In genomic region chr3:71979155-71979554, GRCh38 we compare ENCODE assay signal across 18 cellular contexts.
"Had no signal": no experiment of that assay in that cellular context is flagged by ENCODE, and none has a peak within 500 bp of the region (broad histone marks: within the 10 kb centered on the region; RNA-seq: fewer than 3 reads in every experiment).

No MANE protein-coding gene starts in this region.

- H3K4me3 ChIP-seq: colonic mucosa, right atrium auricular region, tibial nerve had no signal

- H3K27ac Mint-ChIP-seq: activated CD8-positive, alpha-beta T cell treated with anti-CD3 and anti-CD28 coated beads, Interleukin-2, amount 10 ng/mL, durations not matched to agents 7 days and 5 days; activated naive CD8-positive, alpha-beta T cell; nephron progenitor cell; progenitor cell of endocrine pancreas had no signal

- H3K9me3 Mint-ChIP-seq: nephron progenitor cell had no signal

- H3K4me1 ChIP-seq: colonic mucosa, right atrium auricular region, tibial nerve had no signal

- DNase-seq: activated CD8-positive, alpha-beta T cell treated with anti-CD3 and anti-CD28 coated beads, Interleukin-2, amount 10 ng/mL, durations not matched to agents 7 days and 5 days; activated effector memory CD4-positive, alpha-beta T cell treated with anti-CD3 and anti-CD28 coated beads, Interleukin-2, amount 50 U/mL, for 16 hours; amniotic stem cell; caudate nucleus; colonic mucosa; hippocampal formation; kidney; mesenchymal stem cell; nephron progenitor cell; stimulated activated CD4-positive, alpha-beta T cell treated with anti-CD3 and anti-CD28 coated beads, Interleukin-4, amount 100 ng/mL, for 1 hour; stimulated activated naive CD4-positive, alpha-beta T cell; substantia nigra; T-helper 9 cell had no signal

- H3K27me3 ChIP-seq: colonic mucosa, right atrium auricular region had no signal

- H3K4me3 Mint-ChIP-seq: activated CD8-positive, alpha-beta T cell treated with anti-CD3 and anti-CD28 coated beads, Interleukin-2, amount 10 ng/mL, durations not matched to agents 7 days and 5 days; activated naive CD8-positive, alpha-beta T cell; nephron progenitor cell had no signal

- H3K36me3 Mint-ChIP-seq: activated naive CD8-positive, alpha-beta T cell had no signal

- H3K9me3 ChIP-seq: colonic mucosa, right atrium auricular region had no signal

- ATAC-seq: activated CD8-positive, alpha-beta T cell treated with anti-CD3 and anti-CD28 coated beads, Interleukin-2, amount 10 ng/mL, durations not matched to agents 7 days and 5 days; esophagus mucosa had no signal

- H3K36me3 ChIP-seq: colonic mucosa, right atrium auricular region, tibial nerve had no signal

- H3K27ac ChIP-seq: colonic mucosa, right atrium auricular region, tibial nerve had no signal
